ENCODE assay signal across 16 cellular contexts in genomic region chr6:139939189-139939979, GRCh38.
DNase-seq lines count a peak whose midpoint lies in the region; ATAC-seq lines count a peak whose summit lies in the region.
"Had no signal": no experiment of that assay in that cellular context is flagged by ENCODE, and none has a peak within 500 bp of the region (broad histone marks: within the 10 kb centered on the region; RNA-seq: fewer than 3 reads in every experiment).

No MANE protein-coding gene starts in this region.

- peak; percentile 32 for DNase-seq in ELF-1 (ENCODE audit: low read depth, low spot score)
- peak; percentile 54 for DNase-seq in NCI-H146 (lab: John Stamatoyannopoulos, UW)
- peak; percentile 25 for DNase-seq in iPS DF 4.7 (ENCODE audit: extremely low read depth, low spot score)
- no peak for DNase-seq in sciatic nerve (ENCODE audit: low spot score)
- DNase-seq in dermis blood vessel endothelial cell = no peak
- DNase-seq: activated CD8-positive, alpha-beta memory T cell treated with anti-CD3 and anti-CD28 coated beads, Interleukin-2, amount 50 U/mL, for 4 hours; caudate nucleus; head of caudate nucleus; HFFc6; natural killer cell; NCI-H187; stimulated activated naive CD8-positive, alpha-beta T cell treated with anti-CD3 and anti-CD28 coated beads, Interleukin-15, Interleukin-2, amounts not matched to agents 100 U/mL and 50 U/mL, for 24 hours had no signal

- ATAC-seq in GM21367 (IDR thresholded peaks at IDR 0.05; ENCODE audit: unreplicated experiment) = peak; percentile 34
- ATAC-seq in GM18517 (IDR thresholded peaks at IDR 0.05; ENCODE audit: unreplicated experiment) = no peak
- no peak for ATAC-seq in sciatic nerve
- no peak for ATAC-seq in GM19324 (IDR thresholded peaks at IDR 0.05; ENCODE audit: low FRiP score, unreplicated experiment)
- ATAC-seq: activated naive CD4-positive, alpha-beta T cell treated with anti-CD3 and anti-CD28 coated beads, Interleukin-2, amount 50 U/mL, for 72 hours; natural killer cell; stimulated activated naive CD8-positive, alpha-beta T cell treated with anti-CD3 and anti-CD28 coated beads, Interleukin-15, Interleukin-2, amounts not matched to agents 100 U/mL and 50 U/mL, for 24 hours had no signal

- intact Hi-C loops in sciatic nerve (cut with DNase I) = no loop called here

Comparison
In these comparisons a context has a peak if more than half of its experiments do, and no peak if none do; other contexts are left out.
1. DNase-seq: peak in ELF-1 (single experiment), NCI-H146 (single experiment) and iPS DF 4.7 (single experiment); none in sciatic nerve (single experiment) and dermis blood vessel endothelial cell (single experiment).